In genomic region chr12:45273717-45274271, GRCh38 we compare ENCODE assay signal across 10 cellular contexts. TPM values are rescaled to one million over a fixed set of nuclear protein-coding genes. Genes with fewer than 3 reads are reported as not detected.
DNase-seq lines count a peak whose midpoint lies in the region; ATAC-seq, FAIRE-seq and TF ChIP-seq lines count a peak whose summit lies in the region.
"Had no signal": no experiment of that assay in that cellular context is flagged by ENCODE, and none has a peak within 500 bp of the region (broad histone marks: within the 10 kb centered on the region; RNA-seq: fewer than 3 reads in every experiment).

No MANE protein-coding gene starts in this region.

- no peaks in the 10 kb centered on the region for H3K27me3 ChIP-seq in endothelial cell of umbilical vein (ENCODE audit: control insufficient read depth in 2 of 2, insufficient read depth in 2 of 2, low read length in 2 of 2)

- no peak overlapping the region for H2AFZ ChIP-seq in endothelial cell of umbilical vein (ENCODE audit: low read depth, low read length)

- ATAC-seq in A549 (peak; percentile 94 to 99), GM18867 (IDR thresholded peaks at IDR 0.05; ENCODE audit: unreplicated experiment) (no peak)

- CTCF ChIA-PET in A549 (lab: Yijun Ruan, JAX) (interaction anchor here (1.0 to 1.7 kb wide), 4 partner anchors 10 to 115 kb away, joined by 3 read pairs; no protein-coding TSS in a partner anchor), endothelial cell of umbilical vein (lab: Charles Lee) (interaction anchor here (0.7 to 1.4 kb wide), 14 partner anchors 14 to 114 kb away, joined by 3 to 14 read pairs (median 3); no protein-coding TSS in a partner anchor)

- H3K27ac ChIP-seq in A549: peak overlapping the region; percentile 57 to 79
- H3K27ac ChIP-seq in endothelial cell of umbilical vein (ENCODE audit: insufficient read depth, low read depth, low read length): peak overlapping the region; percentile 99

- TF ChIP-seq CTCF in A549 (IDR thresholded peaks at IDR 0.05): no peak
- TF ChIP-seq CTCF in endothelial cell of umbilical vein (IDR thresholded peaks at IDR 0.05; ENCODE audit: extremely low read depth in 1 of 2, insufficient read depth in 1 of 2, low read depth in 1 of 2, low read length in 2 of 2): no peak

- dilution Hi-C loops in endothelial cell of umbilical vein (cut with MboI; ENCODE audit: extremely low pct_ligation_motif_present, low sequenced_read_pairs): no loop called here

- FAIRE-seq in A549 (lab: Jason Lieb, UNC): no peak
- peak; percentile 96 for FAIRE-seq in endothelial cell of umbilical vein (lab: Jason Lieb, UNC)

- POLR2A ChIA-PET in A549 (lab: Yijun Ruan, JAX): interaction anchor here (1.0 to 1.5 kb wide), 2 partner anchors 41 to 58 kb away, joined by 3 read pairs; no protein-coding TSS in a partner anchor
- POLR2A ChIA-PET in endothelial cell of umbilical vein (lab: Charles Lee): interaction anchor here (0.7 to 1.4 kb wide), 2 partner anchors 39 to 58 kb away, joined by 3 to 6 read pairs; partner anchors contain the start of gene ANO6

- H3K4me2 ChIP-seq in A549: peak overlapping the region; percentile 51
- peak overlapping the region; percentile 71 for H3K4me2 ChIP-seq in endothelial cell of umbilical vein (ENCODE audit: insufficient read depth, low read length)

- no peaks in the 10 kb centered on the region for H4K20me1 ChIP-seq in endothelial cell of umbilical vein (replicated peaks; ENCODE audit: control insufficient read depth, extremely low read depth, insufficient read depth, low read length)

- TF ChIP-seq RAD21 in A549 (conservative IDR thresholded peaks at IDR 0.05 in 1 of 2, IDR thresholded peaks at IDR 0.05 in 1 of 2): 0 out of 5 replicates have a peak, but pooled peaks of 1 of the 2 experiments have one; percentile 18

- H3K9me3 ChIP-seq in A549: no peaks in the 10 kb centered on the region
- H3K9me3 ChIP-seq in endothelial cell of umbilical vein (replicated peaks; ENCODE audit: control insufficient read depth, insufficient read depth, low read length): no peaks in the 10 kb centered on the region

- H3K9me1 ChIP-seq in endothelial cell of umbilical vein (replicated peaks; ENCODE audit: control insufficient read depth, extremely low read depth, insufficient read depth, low read length): no peaks in the 10 kb centered on the region

- no peak overlapping the region for H3K4me3 ChIP-seq in A549
- no peak overlapping the region for H3K4me3 ChIP-seq in endothelial cell of umbilical vein (replicated peaks in 1 of 3; ENCODE audit: insufficient read depth in 1 of 3, low read depth in 1 of 3, low read length in 3 of 3)

- peaks cover 0 to 2% of the 10 kb centered on the region in 2 experiments for H3K36me3 ChIP-seq in endothelial cell of umbilical vein (ENCODE audit: control insufficient read depth in 2 of 2, extremely low read depth in 1 of 2, insufficient read depth in 2 of 2, low read length in 2 of 2)

- intact Hi-C loops in endothelial cell of umbilical vein (cut with micrococcal nuclease): loop anchor here (1.0 to 10.0 kb wide), 4 partner anchors 39 to 721 kb away; partner anchors contain the start of gene SCAF11

- 0% methylated on average over 1 of the region's 1 CpG for WGBS in A549 (ENCODE audit: missing lambda C conversion rate)

- peak in 1 of 2 experiments; percentile 32; a peak in 1 of 5 replicates for TF ChIP-seq EP300 in A549 (IDR thresholded peaks at IDR 0.05)

- DNase-seq in A549 (ENCODE audit: low read depth in 1 of 2, low spot score in 1 of 2) (peak; percentile 78 to 91), M059J (ENCODE audit: low read depth) (peak; percentile 98), endothelial cell of umbilical vein (ENCODE audit: low read depth, low spot score) (peak; percentile 95), lung microvascular endothelial cell (ENCODE audit: low read depth in 2 of 2) (peak; percentile 47 to 98), DMS 273 treated with DMSO at 0.1 percent for 48 hours (lab: John Stamatoyannopoulos, UW) (no peak), amygdala (lab: John Stamatoyannopoulos, UW) (no peak), KBM-7 (no peak)
- DNase-seq: glutamatergic neuron, NCI-H524 treated with DMSO at 0.1 percent for 48 hours had no signal

- no peak for TF ChIP-seq POLR2A in A549 (IDR thresholded peaks at IDR 0.05; ENCODE audit: low read length)
- peak; percentile 50 for TF ChIP-seq POLR2A in endothelial cell of umbilical vein (IDR thresholded peaks at IDR 0.05; ENCODE audit: low read depth, low read length)

- peaks cover 58% of the 10 kb centered on the region for H3K4me1 ChIP-seq in A549
- H3K4me1 ChIP-seq in endothelial cell of umbilical vein (ENCODE audit: control insufficient read depth, extremely low read depth, insufficient read depth, low read length): peaks cover 42% of the 10 kb centered on the region

- peaks cover 42% of the 10 kb centered on the region for H3K79me2 ChIP-seq in endothelial cell of umbilical vein (ENCODE audit: control insufficient read depth, insufficient read depth, low read length)

- peak overlapping the region; percentile 79 for H3K9ac ChIP-seq in endothelial cell of umbilical vein (replicated peaks; ENCODE audit: extremely low read depth, insufficient read depth, low read length)

- in situ Hi-C loops in KBM-7 (cut with MboI; ENCODE audit: low pct_unique_long_range_greater_than_20kb, low sequenced_read_pairs): no loop called here

- BruUV-seq in endothelial cell of umbilical vein (replicated peaks; lab: Mats Ljungman, UMichigan): no TSS peak

TF ChIP-seq in A549, 52 proteins besides CTCF, POLR2A, EP300 and RAD21 (continues in another document):
- peak; percentile 43; the same call in 1 of the 2 replicates for TF ChIP-seq E2F6 (IDR thresholded peaks at IDR 0.05; ENCODE audit: borderline replicate concordance, low read depth)
- no peak for TF ChIP-seq CHD4 (IDR thresholded peaks at IDR 0.05; ENCODE audit: borderline replicate concordance)
- peak; percentile 71 for TF ChIP-seq FOSL2 (IDR thresholded peaks at IDR 0.05)
- TF ChIP-seq FOSL2 (CRISPR knock-in tag; IDR thresholded peaks at IDR 0.05): peak; percentile 93
- peak; percentile 32 for TF ChIP-seq MAFK (IDR thresholded peaks at IDR 0.05; ENCODE audit: partially characterized antibody)
- no peak for TF ChIP-seq MAZ (IDR thresholded peaks at IDR 0.05; ENCODE audit: borderline replicate concordance, low read depth, low read length)
- TF ChIP-seq NFE2L2 (conservative IDR thresholded peaks at IDR 0.05; ENCODE audit: low read length): no peak
- no peak for TF ChIP-seq NR3C1 (IDR thresholded peaks at IDR 0.05)
- TF ChIP-seq GATA3 (IDR thresholded peaks at IDR 0.05; ENCODE audit: borderline replicate concordance): peak; percentile 76; the same call in 1 of the 2 replicates

TF ChIP-seq in endothelial cell of umbilical vein, 7 proteins besides CTCF, POLR2A, EP300 and RAD21:
- TF ChIP-seq GATA2 (IDR thresholded peaks at IDR 0.05; ENCODE audit: insufficient read depth, insufficient read length, low read depth, low read length) (peak; percentile 96), EZH2 (IDR thresholded peaks at IDR 0.05; ENCODE audit: borderline replicate concordance, low read depth, low read length, severe bottlenecking) (no peak), MAX (IDR thresholded peaks at IDR 0.05; ENCODE audit: insufficient read depth, insufficient read length) (no peak), MYC (IDR thresholded peaks at IDR 0.05; ENCODE audit: low read depth, low read length) (no peak), POLR2AphosphoS5 (IDR thresholded peaks at IDR 0.05; ENCODE audit: insufficient read depth, low read depth, low read length) (peak; percentile 87), JUN (IDR thresholded peaks at IDR 0.05; ENCODE audit: borderline replicate concordance, insufficient read depth, insufficient read length, low read depth) (peak; percentile 97), FOS (IDR thresholded peaks at IDR 0.05; ENCODE audit: borderline replicate concordance, insufficient read depth, low read length) (peak; percentile 95)

RNA-seq across cellular contexts. Expression of gene ANO6, which starts 57.9 kb away (rescaled TPM):
- polyA plus RNA-seq in A549 (2011; rRNA removed) (80.0 and 85.4 TPM in 2 replicates), A549 (2017; fragmentation: RNase III; extraction: RNeasy Plus Mini Kit Qiagen cat#74134 plus additional on column Dnase treatment) (39.5 to 48.3 TPM (median 41.7 TPM) in 3 replicates), endothelial cell of umbilical vein (18.7 and 21.3 TPM in 2 replicates)
- 17.1 and 21.2 TPM in 2 replicates for polyA plus RNA-seq in A549 (2012; cell fraction: cytosol; rRNA removed)
- 11.7 and 18.0 TPM in 2 replicates for polyA plus RNA-seq in A549 (2012; cell fraction: nucleus; rRNA removed)
- 61.3 and 62.3 TPM in 2 replicates for polyA minus RNA-seq in A549 (2011; rRNA and poly(A)+ RNA removed)
- total RNA-seq in M059J (2014; rRNA removed; shearing (Covaris generic)): 39.9 and 64.2 TPM in 2 replicates
- total RNA-seq in endothelial cell of umbilical vein (67.6 and 70.1 TPM in 2 replicates), lung microvascular endothelial cell (48.6 and 62.3 TPM in 2 replicates)
- polyA plus RNA-seq in endothelial cell of umbilical vein (2011; cell fraction: cytosol; rRNA removed): 22.5 and 24.0 TPM in 2 replicates
- polyA plus RNA-seq in endothelial cell of umbilical vein (2011; cell fraction: nucleus; rRNA removed): 27.7 and 28.1 TPM in 2 replicates
- polyA plus RNA-seq in endothelial cell of umbilical vein (2012): 53.7 and 65.5 TPM in 2 replicates
- 60.4 and 63.6 TPM in 2 replicates for polyA minus RNA-seq in endothelial cell of umbilical vein
- polyA minus RNA-seq in endothelial cell of umbilical vein (2011; cell fraction: cytosol; rRNA and poly(A)+ RNA removed): 16.9 TPM
- polyA minus RNA-seq in endothelial cell of umbilical vein (2011; cell fraction: nucleus; rRNA and poly(A)+ RNA removed): 60.5 and 81.8 TPM in 2 replicates

Comparison
In these comparisons a context has a peak if more than half of its experiments do, and no peak if none do; other contexts are left out.
1. DNase-seq: peak in A549 (2 of 2), M059J (single experiment), endothelial cell of umbilical vein (single experiment) and lung microvascular endothelial cell (2 of 2); none in DMS 273 treated with DMSO at 0.1 percent for 48 hours (single experiment), amygdala (0 of 56) and KBM-7 (single experiment).